In genomic region chr16:66848172-66848571, GRCh38 we compare ENCODE assay signal across 37 cellular contexts. TPM values are rescaled to one million over a fixed set of nuclear protein-coding genes. Genes with fewer than 3 reads are reported as not detected.
"Had no signal": no experiment of that assay in that cellular context is flagged by ENCODE, and none has a peak within 500 bp of the region (broad histone marks: within the 10 kb centered on the region; RNA-seq: fewer than 3 reads in every experiment).

No MANE protein-coding gene starts in this region.

- H3K9me3 Mint-ChIP-seq: activated naive CD8-positive, alpha-beta T cell treated with anti-CD3 and anti-CD28 coated beads for 36 hours; nephron; T-helper 1 cell treated with Interleukin-12 subunit alpha and Interleukin-12 subunit beta and Interleukin-4 antibody, amounts not matched to agents 30 μg/mL and 1 μg/mL, for 36 hours; WTC11 had no signal

- H3K27ac ChIP-seq: brain microvascular endothelial cell, coronary artery, gastroesophageal sphincter, ovary, SK-N-MC, skin epidermis, suprapubic skin, tibial artery, upper lobe of right lung had no signal

- H3K27me3 ChIP-seq: ovary had no signal

- H3K36me3 ChIP-seq: brain microvascular endothelial cell, gastroesophageal sphincter, ovary, suprapubic skin, tibial artery, upper lobe of right lung had no signal

- H3K9me3 ChIP-seq: gastroesophageal sphincter, ovary, suprapubic skin, tibial artery, upper lobe of right lung had no signal

- DNase-seq: activated CD4-positive, alpha-beta T cell treated with anti-CD3 and anti-CD28 coated beads for 1 hour; activated CD4-positive, alpha-beta T cell treated with anti-CD3 and anti-CD28 coated beads, Interleukin-2, amount 50 U/mL, for 48 hours; activated CD8-positive, alpha-beta memory T cell treated with anti-CD3 and anti-CD28 coated beads, Interleukin-2, amount 10 ng/mL, durations not matched to agents 7 days and 5 days; activated naive CD4-positive, alpha-beta T cell treated with Interleukin-2 at 50 U/mL for 16 hours; activated naive CD8-positive, alpha-beta T cell treated with anti-CD3 and anti-CD28 coated beads for 36 hours; amniotic stem cell; brain microvascular endothelial cell; hippocampal formation; immature natural killer cell; kidney; left colon; mammary epithelial cell; ovary; stimulated activated CD4-positive, alpha-beta T cell treated with anti-CD3 and anti-CD28 coated beads, Interleukin-12 subunit alpha, Interleukin-12 subunit beta, amount 100 ng/mL, for 4 hours; stimulated activated CD4-positive, alpha-beta T cell treated with anti-CD3 and anti-CD28 coated beads, Interleukin-4, amount 100 ng/mL, for 1 hour; SW 1271; upper lobe of right lung had no signal

- H3K4me3 ChIP-seq: coronary artery, gastroesophageal sphincter, ovary, SK-N-MC, skin epidermis, suprapubic skin, tibial artery, upper lobe of right lung had no signal

- H3K4me3 Mint-ChIP-seq: activated CD8-positive, alpha-beta memory T cell treated with anti-CD3 and anti-CD28 coated beads, Interleukin-2, amount 10 ng/mL, durations not matched to agents 7 days and 5 days; activated naive CD8-positive, alpha-beta T cell treated with anti-CD3 and anti-CD28 coated beads for 36 hours; immature natural killer cell; nephron; T-helper 1 cell treated with Interleukin-12 subunit alpha and Interleukin-12 subunit beta and Interleukin-4 antibody, amounts not matched to agents 30 μg/mL and 1 μg/mL, for 36 hours; WTC11 had no signal

- H3K36me3 Mint-ChIP-seq: activated CD8-positive, alpha-beta memory T cell treated with anti-CD3 and anti-CD28 coated beads, Interleukin-2, amount 10 ng/mL, durations not matched to agents 7 days and 5 days; activated naive CD8-positive, alpha-beta T cell treated with anti-CD3 and anti-CD28 coated beads for 36 hours; WTC11 had no signal

- ATAC-seq: activated CD8-positive, alpha-beta memory T cell treated with anti-CD3 and anti-CD28 coated beads, Interleukin-2, amount 10 ng/mL, durations not matched to agents 7 days and 5 days; gastroesophageal sphincter; left colon; sciatic nerve; upper lobe of right lung; WTC11 had no signal

- H3K27ac Mint-ChIP-seq: activated CD8-positive, alpha-beta memory T cell treated with anti-CD3 and anti-CD28 coated beads, Interleukin-2, amount 10 ng/mL, durations not matched to agents 7 days and 5 days; activated naive CD8-positive, alpha-beta T cell treated with anti-CD3 and anti-CD28 coated beads for 36 hours; immature natural killer cell; nephron; progenitor cell of endocrine pancreas; T-helper 1 cell treated with Interleukin-12 subunit alpha and Interleukin-12 subunit beta and Interleukin-4 antibody, amounts not matched to agents 30 μg/mL and 1 μg/mL, for 36 hours; WTC11 had no signal

RNA-seq across cellular contexts. Expression of gene CA7, which starts 4.0 kb away (rescaled TPM):
- total RNA-seq: activated CD8-positive, alpha-beta memory T cell treated with anti-CD3 and anti-CD28 coated beads, Interleukin-2, amount 10 ng/mL, durations not matched to agents 7 days and 5 days; activated naive CD8-positive, alpha-beta T cell treated with anti-CD3 and anti-CD28 coated beads for 36 hours; astrocyte; cardiac septum; cerebellum; endothelial cell of umbilical vein; fibroblast of lung; fibroblast of villous mesenchyme; gastroesophageal sphincter; kidney; liver; mammary epithelial cell; mucosa of gallbladder; ovary; progenitor cell of endocrine pancreas; renal cortical epithelial cell; sciatic nerve; suprapubic skin; upper lobe of right lung had no signal

RNA-seq across cellular contexts. Expression of gene TERB1, which starts 46.8 kb away (rescaled TPM):
- total RNA-seq: activated naive CD8-positive, alpha-beta T cell treated with anti-CD3 and anti-CD28 coated beads for 36 hours; cardiac septum; cerebellum; endothelial cell of umbilical vein; fibroblast of villous mesenchyme; mucosa of gallbladder; progenitor cell of endocrine pancreas; suprapubic skin; WTC11 had no signal
